In the genomic region with DNA sequence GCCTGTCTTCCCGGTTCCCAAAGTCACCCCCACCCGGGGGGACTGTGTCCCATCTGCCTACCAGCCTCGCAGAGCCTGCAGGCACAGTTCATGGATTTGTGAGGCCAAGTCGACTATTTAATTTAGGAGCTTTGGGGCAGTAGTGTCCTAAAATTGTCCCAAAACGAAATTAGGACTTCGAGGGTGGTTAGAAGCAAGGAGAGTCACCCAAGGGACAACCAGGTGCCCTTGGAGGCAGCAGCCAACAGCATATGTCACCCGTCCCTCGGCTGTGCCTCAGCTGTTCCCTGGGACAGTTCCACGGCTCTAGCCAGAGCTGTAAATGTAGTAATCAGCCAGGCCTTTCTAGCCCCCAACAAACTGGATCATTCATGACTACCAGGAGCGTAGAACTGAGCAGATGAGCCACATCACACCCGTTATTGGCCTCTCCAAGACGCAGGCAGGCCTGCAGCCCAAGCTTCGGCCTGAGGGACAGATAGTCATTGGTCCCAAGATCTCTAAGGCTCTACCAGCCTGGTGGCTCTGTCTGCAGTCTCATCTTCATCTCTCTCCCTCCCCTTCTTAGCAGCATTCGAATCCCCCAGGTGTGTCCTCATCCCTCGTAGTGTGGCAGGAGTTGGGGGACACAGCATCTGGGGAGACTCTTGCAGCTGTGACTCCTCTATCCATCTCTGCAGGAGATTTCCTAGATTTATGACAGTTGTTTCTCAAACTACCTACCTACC, we compare ENCODE assay signal across 1 cellular context.
TF ChIP-seq lines count a peak whose summit lies in the region.

No MANE protein-coding gene starts in this region.

TF ChIP-seq in HepG2, 621 proteins besides CTCF, POLR2A, EP300 and RAD21:
- TF ChIP-seq GPN1 (CRISPR knock-in tag; IDR thresholded peaks at IDR 0.05; ENCODE audit: borderline replicate concordance) (no peak), ZNF563 (CRISPR knock-in tag; IDR thresholded peaks at IDR 0.05) (no peak), TOPORS (CRISPR knock-in tag; IDR thresholded peaks at IDR 0.05) (no peak), ZNF235 (CRISPR knock-in tag; IDR thresholded peaks at IDR 0.05; ENCODE audit: borderline replicate concordance) (no peak), NR2C2 (CRISPR knock-in tag; IDR thresholded peaks at IDR 0.05; ENCODE audit: borderline replicate concordance) (no peak), RNF2 (conservative IDR thresholded peaks at IDR 0.05; ENCODE audit: low read depth) (0 out of 2 replicates have a peak, but pooled peaks have one; percentile 64), NFIC (IDR thresholded peaks at IDR 0.05; ENCODE audit: low read length) (no peak), WIZ (CRISPR knock-in tag; IDR thresholded peaks at IDR 0.05) (no peak), KAT8 (CRISPR knock-in tag; IDR thresholded peaks at IDR 0.05) (no peak), MXD4 (CRISPR knock-in tag; IDR thresholded peaks at IDR 0.05) (no peak), ZFP36 (IDR thresholded peaks at IDR 0.05; ENCODE audit: borderline replicate concordance, low read depth, low read length, partially characterized antibody) (peak; percentile 50), TEAD3 (CRISPR knock-in tag; optimal IDR thresholded peaks at IDR 0.05; ENCODE audit: borderline replicate concordance) (no peak), MZF1 (CRISPR knock-in tag; IDR thresholded peaks at IDR 0.05; ENCODE audit: borderline replicate concordance) (no peak), CBX2 (IDR thresholded peaks at IDR 0.05; ENCODE audit: low read depth, low read length) (0 out of 2 replicates have a peak, but pooled peaks have one; percentile 59), CBX2 (CRISPR knock-in tag; IDR thresholded peaks at IDR 0.05; ENCODE audit: low read depth) (no peak), FLYWCH1 (CRISPR knock-in tag; IDR thresholded peaks at IDR 0.05) (no peak)
- TF ChIP-seq, protein P1, sequence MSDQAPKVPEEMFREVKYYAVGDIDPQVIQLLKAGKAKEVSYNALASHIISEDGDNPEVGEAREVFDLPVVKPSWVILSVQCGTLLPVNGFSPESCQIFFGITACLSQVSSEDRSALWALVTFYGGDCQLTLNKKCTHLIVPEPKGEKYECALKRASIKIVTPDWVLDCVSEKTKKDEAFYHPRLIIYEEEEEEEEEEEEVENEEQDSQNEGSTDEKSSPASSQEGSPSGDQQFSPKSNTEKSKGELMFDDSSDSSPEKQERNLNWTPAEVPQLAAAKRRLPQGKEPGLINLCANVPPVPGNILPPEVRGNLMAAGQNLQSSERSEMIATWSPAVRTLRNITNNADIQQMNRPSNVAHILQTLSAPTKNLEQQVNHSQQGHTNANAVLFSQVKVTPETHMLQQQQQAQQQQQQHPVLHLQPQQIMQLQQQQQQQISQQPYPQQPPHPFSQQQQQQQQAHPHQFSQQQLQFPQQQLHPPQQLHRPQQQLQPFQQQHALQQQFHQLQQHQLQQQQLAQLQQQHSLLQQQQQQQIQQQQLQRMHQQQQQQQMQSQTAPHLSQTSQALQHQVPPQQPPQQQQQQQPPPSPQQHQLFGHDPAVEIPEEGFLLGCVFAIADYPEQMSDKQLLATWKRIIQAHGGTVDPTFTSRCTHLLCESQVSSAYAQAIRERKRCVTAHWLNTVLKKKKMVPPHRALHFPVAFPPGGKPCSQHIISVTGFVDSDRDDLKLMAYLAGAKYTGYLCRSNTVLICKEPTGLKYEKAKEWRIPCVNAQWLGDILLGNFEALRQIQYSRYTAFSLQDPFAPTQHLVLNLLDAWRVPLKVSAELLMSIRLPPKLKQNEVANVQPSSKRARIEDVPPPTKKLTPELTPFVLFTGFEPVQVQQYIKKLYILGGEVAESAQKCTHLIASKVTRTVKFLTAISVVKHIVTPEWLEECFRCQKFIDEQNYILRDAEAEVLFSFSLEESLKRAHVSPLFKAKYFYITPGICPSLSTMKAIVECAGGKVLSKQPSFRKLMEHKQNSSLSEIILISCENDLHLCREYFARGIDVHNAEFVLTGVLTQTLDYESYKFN (CRISPR knock-in tag; conservative IDR thresholded peaks at IDR 0.05): no peak
- TF ChIP-seq, protein P2, sequence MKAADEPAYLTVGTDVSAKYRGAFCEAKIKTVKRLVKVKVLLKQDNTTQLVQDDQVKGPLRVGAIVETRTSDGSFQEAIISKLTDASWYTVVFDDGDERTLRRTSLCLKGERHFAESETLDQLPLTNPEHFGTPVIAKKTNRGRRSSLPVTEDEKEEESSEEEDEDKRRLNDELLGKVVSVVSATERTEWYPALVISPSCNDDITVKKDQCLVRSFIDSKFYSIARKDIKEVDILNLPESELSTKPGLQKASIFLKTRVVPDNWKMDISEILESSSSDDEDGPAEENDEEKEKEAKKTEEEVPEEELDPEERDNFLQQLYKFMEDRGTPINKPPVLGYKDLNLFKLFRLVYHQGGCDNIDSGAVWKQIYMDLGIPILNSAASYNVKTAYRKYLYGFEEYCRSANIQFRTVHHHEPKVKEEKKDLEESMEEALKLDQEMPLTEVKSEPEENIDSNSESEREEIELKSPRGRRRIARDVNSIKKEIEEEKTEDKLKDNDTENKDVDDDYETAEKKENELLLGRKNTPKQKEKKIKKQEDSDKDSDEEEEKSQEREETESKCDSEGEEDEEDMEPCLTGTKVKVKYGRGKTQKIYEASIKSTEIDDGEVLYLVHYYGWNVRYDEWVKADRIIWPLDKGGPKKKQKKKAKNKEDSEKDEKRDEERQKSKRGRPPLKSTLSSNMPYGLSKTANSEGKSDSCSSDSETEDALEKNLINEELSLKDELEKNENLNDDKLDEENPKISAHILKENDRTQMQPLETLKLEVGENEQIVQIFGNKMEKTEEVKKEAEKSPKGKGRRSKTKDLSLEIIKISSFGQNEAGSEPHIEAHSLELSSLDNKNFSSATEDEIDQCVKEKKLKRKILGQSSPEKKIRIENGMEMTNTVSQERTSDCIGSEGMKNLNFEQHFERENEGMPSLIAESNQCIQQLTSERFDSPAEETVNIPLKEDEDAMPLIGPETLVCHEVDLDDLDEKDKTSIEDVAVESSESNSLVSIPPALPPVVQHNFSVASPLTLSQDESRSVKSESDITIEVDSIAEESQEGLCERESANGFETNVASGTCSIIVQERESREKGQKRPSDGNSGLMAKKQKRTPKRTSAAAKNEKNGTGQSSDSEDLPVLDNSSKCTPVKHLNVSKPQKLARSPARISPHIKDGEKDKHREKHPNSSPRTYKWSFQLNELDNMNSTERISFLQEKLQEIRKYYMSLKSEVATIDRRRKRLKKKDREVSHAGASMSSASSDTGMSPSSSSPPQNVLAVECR (CRISPR knock-in tag; IDR thresholded peaks at IDR 0.05; ENCODE audit: borderline replicate concordance): no peak
- TF ChIP-seq, protein P3, sequence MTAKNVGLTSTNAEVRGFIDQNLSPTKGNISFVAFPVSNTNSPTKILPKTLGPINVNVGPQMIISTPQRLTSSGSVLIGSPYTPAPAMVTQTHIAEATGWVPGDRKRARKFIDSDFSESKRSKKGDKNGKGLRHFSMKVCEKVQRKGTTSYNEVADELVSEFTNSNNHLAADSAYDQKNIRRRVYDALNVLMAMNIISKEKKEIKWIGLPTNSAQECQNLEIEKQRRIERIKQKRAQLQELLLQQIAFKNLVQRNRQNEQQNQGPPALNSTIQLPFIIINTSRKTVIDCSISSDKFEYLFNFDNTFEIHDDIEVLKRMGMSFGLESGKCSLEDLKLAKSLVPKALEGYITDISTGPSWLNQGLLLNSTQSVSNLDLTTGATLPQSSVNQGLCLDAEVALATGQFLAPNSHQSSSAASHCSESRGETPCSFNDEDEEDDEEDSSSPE (CRISPR knock-in tag; IDR thresholded peaks at IDR 0.05): no peak
- TF ChIP-seq, protein P4, sequence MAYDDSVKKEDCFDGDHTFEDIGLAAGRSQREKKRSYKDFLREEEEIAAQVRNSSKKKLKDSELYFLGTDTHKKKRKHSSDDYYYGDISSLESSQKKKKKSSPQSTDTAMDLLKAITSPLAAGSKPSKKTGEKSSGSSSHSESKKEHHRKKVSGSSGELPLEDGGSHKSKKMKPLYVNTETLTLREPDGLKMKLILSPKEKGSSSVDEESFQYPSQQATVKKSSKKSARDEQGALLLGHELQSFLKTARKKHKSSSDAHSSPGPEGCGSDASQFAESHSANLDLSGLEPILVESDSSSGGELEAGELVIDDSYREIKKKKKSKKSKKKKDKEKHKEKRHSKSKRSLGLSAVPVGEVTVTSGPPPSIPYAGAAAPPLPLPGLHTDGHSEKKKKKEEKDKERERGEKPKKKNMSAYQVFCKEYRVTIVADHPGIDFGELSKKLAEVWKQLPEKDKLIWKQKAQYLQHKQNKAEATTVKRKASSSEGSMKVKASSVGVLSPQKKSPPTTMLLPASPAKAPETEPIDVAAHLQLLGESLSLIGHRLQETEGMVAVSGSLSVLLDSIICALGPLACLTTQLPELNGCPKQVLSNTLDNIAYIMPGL (CRISPR knock-in tag; IDR thresholded peaks at IDR 0.05; ENCODE audit: borderline replicate concordance in 1 of 2, low read depth in 1 of 2): no peak
- TF ChIP-seq, protein P5, sequence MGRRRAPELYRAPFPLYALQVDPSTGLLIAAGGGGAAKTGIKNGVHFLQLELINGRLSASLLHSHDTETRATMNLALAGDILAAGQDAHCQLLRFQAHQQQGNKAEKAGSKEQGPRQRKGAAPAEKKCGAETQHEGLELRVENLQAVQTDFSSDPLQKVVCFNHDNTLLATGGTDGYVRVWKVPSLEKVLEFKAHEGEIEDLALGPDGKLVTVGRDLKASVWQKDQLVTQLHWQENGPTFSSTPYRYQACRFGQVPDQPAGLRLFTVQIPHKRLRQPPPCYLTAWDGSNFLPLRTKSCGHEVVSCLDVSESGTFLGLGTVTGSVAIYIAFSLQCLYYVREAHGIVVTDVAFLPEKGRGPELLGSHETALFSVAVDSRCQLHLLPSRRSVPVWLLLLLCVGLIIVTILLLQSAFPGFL (CRISPR knock-in tag; IDR thresholded peaks at IDR 0.05): no peak
